Comparison of ENCODE assay signal across 22 cellular contexts in the genomic region with DNA sequence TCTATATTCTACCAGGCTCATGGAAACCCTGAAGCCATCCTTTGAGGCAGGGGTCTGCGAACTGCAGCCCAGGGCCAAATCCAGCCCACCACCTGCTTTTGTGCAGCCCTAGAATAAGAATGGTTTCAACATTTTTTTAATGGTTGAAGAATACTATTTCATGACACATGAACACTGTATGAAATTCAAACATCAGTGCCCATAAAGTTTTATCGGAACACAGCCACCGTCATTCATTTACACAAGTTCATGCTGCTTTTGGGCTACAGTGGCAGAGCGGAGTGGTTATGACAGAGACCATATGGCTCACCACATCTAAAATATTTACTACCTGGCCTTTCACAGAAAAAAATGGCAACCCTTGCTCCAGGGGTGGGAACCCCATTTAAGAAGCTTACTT.
DNase-seq lines count a peak whose midpoint lies in the region; TF ChIP-seq lines count a peak whose summit lies in the region.
"Had no signal": no experiment of that assay in that cellular context is flagged by ENCODE, and none has a peak within 500 bp of the region (broad histone marks: within the 10 kb centered on the region; RNA-seq: fewer than 3 reads in every experiment).

No MANE protein-coding gene starts in this region.

- peak overlapping the region; percentile 73 for H4K91ac ChIP-seq in trophoblast cell (ENCODE audit: low read depth, low read length)

- H3K9me3 ChIP-seq in Caco-2 (no peaks in the 10 kb centered on the region), esophagus squamous epithelium (no peaks in the 10 kb centered on the region), trophoblast cell (ENCODE audit: insufficient read depth, low read depth, low read length) (no peaks in the 10 kb centered on the region), esophagus muscularis mucosa (no peaks in the 10 kb centered on the region)
- H3K9me3 ChIP-seq: A549; BLaER1 treated with 17β-estradiol and CSF1 and Interleukin-3, amounts not matched to agents 10 nM and 100 nM; HAP-1; SJSA1 had no signal

- H3K36me3 ChIP-seq in Caco-2 (ENCODE audit: control insufficient read depth, insufficient read depth, low read length) (no peaks in the 10 kb centered on the region), esophagus squamous epithelium (no peaks in the 10 kb centered on the region), trophoblast cell (ENCODE audit: control insufficient read depth in 1 of 2, insufficient read depth in 2 of 2, low read length in 2 of 2) (no peaks in the 10 kb centered on the region), esophagus muscularis mucosa (no peaks in the 10 kb centered on the region)
- H3K36me3 ChIP-seq: HAP-1 had no signal

- H3K27me3 Mint-ChIP-seq in Caco-2 (ENCODE audit: insufficient read depth, unreplicated experiment) (no peaks in the 10 kb centered on the region), HFFc6 (ENCODE audit: insufficient read depth) (no peaks in the 10 kb centered on the region; the same call in 1 of the 2 replicates)
- H3K27me3 Mint-ChIP-seq: CD4-positive, alpha-beta T cell had no signal

- WGBS in esophagus squamous epithelium, 2 donors, result 98 to 100% methylated on average over 4 of the region's 4 CpGs
- WGBS in trophoblast cell (ENCODE audit: extremely low coverage, insufficient coverage, insufficient read length), result no CpG with 5 or more reads among the region's 4 CpGs
- 100% methylated on average over 4 of the region's 4 CpGs for WGBS in esophagus muscularis mucosa

- intact Hi-C loops in Caco-2 (cut with micrococcal nuclease; ENCODE audit: unreplicated experiment) (loop anchor here (1.0 to 5.0 kb wide), 6 partner anchors 9 to 166 kb away; partner anchors contain the start of gene EPAS1), esophagus squamous epithelium (cut with DNase I) (no loop called here), esophagus muscularis mucosa (cut with DNase I) (no loop called here)

- H3K27ac Mint-ChIP-seq in Caco-2 (ENCODE audit: unreplicated experiment) (peak overlapping the region; percentile 87), HFFc6 (0 out of 2 replicates have a peak overlapping the region, but pooled peaks have one; percentile 16)
- H3K27ac Mint-ChIP-seq: CD4-positive, alpha-beta T cell had no signal

- peak overlapping the region; percentile 94 for H2BK12ac ChIP-seq in trophoblast cell (ENCODE audit: low read length)

- H3K4ac ChIP-seq in trophoblast cell (ENCODE audit: low read depth, low read length), result peak overlapping the region; percentile 31

- no peak for TF ChIP-seq CTCF in Caco-2 (IDR thresholded peaks at IDR 0.05; ENCODE audit: insufficient read depth in 1 of 2, low read depth in 1 of 2, low read length in 1 of 2, severe bottlenecking in 1 of 2, unreplicated experiment in 1 of 2)
- TF ChIP-seq CTCF in HFFc6 (IDR thresholded peaks at IDR 0.05), result no peak
- TF ChIP-seq CTCF in esophagus squamous epithelium (IDR thresholded peaks at IDR 0.05), result no peak
- no peak for TF ChIP-seq CTCF in esophagus muscularis mucosa (IDR thresholded peaks at IDR 0.05)

- H3K36me3 Mint-ChIP-seq in Caco-2 (ENCODE audit: insufficient read depth, unreplicated experiment), result no peaks in the 10 kb centered on the region
- H3K36me3 Mint-ChIP-seq in HFFc6 (ENCODE audit: low read depth), result peaks cover 10% of the 10 kb centered on the region; the same call in 1 of the 2 replicates

- H4K8ac ChIP-seq in trophoblast cell (ENCODE audit: low read depth, low read length), result no peak overlapping the region

- TF ChIP-seq EP300 in esophagus muscularis mucosa (IDR thresholded peaks at IDR 0.05), result no peak

- H3K79me1 ChIP-seq in trophoblast cell (ENCODE audit: low read length), result peaks cover 58% of the 10 kb centered on the region

- H3K18ac ChIP-seq in trophoblast cell (ENCODE audit: low read length), result no peak overlapping the region

- H3K4me2 ChIP-seq in trophoblast cell (ENCODE audit: low read length), result no peak overlapping the region
- H3K4me2 ChIP-seq: A549; BLaER1 treated with 17β-estradiol and CSF1 and Interleukin-3, amounts not matched to agents 10 nM and 100 nM had no signal

- CTCF ChIA-PET in Caco-2 (lab: Charles Lee), result interaction anchor here (0.7 to 1.6 kb wide), 4 partner anchors 9 to 121 kb away, joined by 3 to 9 read pairs (median 4); no protein-coding TSS in a partner anchor

- no peak overlapping the region for H2AK5ac ChIP-seq in trophoblast cell (ENCODE audit: low read length)

- H3K4me3 ChIP-seq in Caco-2 (ENCODE audit: low read depth, low read length) (no peak overlapping the region), esophagus squamous epithelium (no peak overlapping the region), trophoblast cell (ENCODE audit: low read depth, low read length) (no peak overlapping the region), esophagus muscularis mucosa (no peak overlapping the region)
- H3K4me3 ChIP-seq: A549; BLaER1 treated with 17β-estradiol and CSF1 and Interleukin-3, amounts not matched to agents 10 nM and 100 nM; HAP-1; SJSA1 had no signal

- H3K4me3 Mint-ChIP-seq in Caco-2 (ENCODE audit: unreplicated experiment), result peak overlapping the region; percentile 27
- H3K4me3 Mint-ChIP-seq in HFFc6, result no peak overlapping the region
- H3K4me3 Mint-ChIP-seq: CD4-positive, alpha-beta T cell had no signal

- DNase-seq in Caco-2, result no peak
- no peak for DNase-seq in HFFc6
- DNase-seq in esophagus squamous epithelium (lab: John Stamatoyannopoulos, UW), result no peak
- DNase-seq in trophoblast cell, result no peak
- DNase-seq in activated naive CD4-positive, alpha-beta T cell treated with anti-CD3 and anti-CD28 coated beads, Interleukin-2, amount 50 U/mL, for 16 hours, result no peak
- no peak for DNase-seq in esophagus muscularis mucosa (ENCODE audit: extremely low spot score)
- no peak for DNase-seq in NCI-H2227 treated with DMSO at 0.1 percent for 48 hours (lab: John Stamatoyannopoulos, UW)
- DNase-seq: AML-193; CD4-positive, alpha-beta T cell; GOT3; Karpas-422; NCI-H1092 treated with DMSO at 0.1 percent for 48 hours; NCI-H1436; NCI-H446; NCI-H524 treated with DMSO at 0.1 percent for 48 hours; NCI-H774; PC-3; Right ventricle myocardium superior had no signal

- peak overlapping the region; percentile 54 for H3K14ac ChIP-seq in trophoblast cell (ENCODE audit: low read length)

- no peak overlapping the region for H3K23ac ChIP-seq in trophoblast cell (ENCODE audit: low read length)

- H3K9me3 Mint-ChIP-seq in Caco-2 (ENCODE audit: unreplicated experiment) (no peaks in the 10 kb centered on the region), HFFc6 (no peaks in the 10 kb centered on the region)
- H3K9me3 Mint-ChIP-seq: CD4-positive, alpha-beta T cell had no signal

- H2AFZ ChIP-seq in trophoblast cell (ENCODE audit: insufficient read depth, low read length, poor library complexity), result no peak overlapping the region

- peaks cover 67% of the 10 kb centered on the region for H3K4me1 Mint-ChIP-seq in Caco-2 (ENCODE audit: low read depth, unreplicated experiment)
- H3K4me1 Mint-ChIP-seq in HFFc6 (ENCODE audit: low read depth), result peaks cover 70% of the 10 kb centered on the region

- TF ChIP-seq POLR2A in esophagus squamous epithelium (IDR thresholded peaks at IDR 0.05) (no peak), esophagus muscularis mucosa (IDR thresholded peaks at IDR 0.05; ENCODE audit: low read depth) (no peak)

- no peak overlapping the region for H3K9ac ChIP-seq in trophoblast cell (ENCODE audit: low read length)
- H3K9ac ChIP-seq: BLaER1 treated with 17β-estradiol and CSF1 and Interleukin-3, amounts not matched to agents 10 nM and 100 nM had no signal

- peak overlapping the region; percentile 24 for H2BK5ac ChIP-seq in trophoblast cell (ENCODE audit: low read depth, low read length, poor library complexity)

- no TSS peak for BruUV-seq in Caco-2 (replicated peaks; lab: Mats Ljungman, UMichigan)

- H3K4me1 ChIP-seq in Caco-2, result peaks cover 86% of the 10 kb centered on the region
- peaks cover 18 to 40% (median 25%) of the 10 kb centered on the region in 3 donors for H3K4me1 ChIP-seq in esophagus squamous epithelium
- peaks cover 39 to 50% of the 10 kb centered on the region in 2 experiments for H3K4me1 ChIP-seq in trophoblast cell (ENCODE audit: control insufficient read depth in 1 of 2, insufficient read depth in 2 of 2, low read length in 2 of 2)
- peaks cover 7 to 23% (median 19%) of the 10 kb centered on the region in 4 donors for H3K4me1 ChIP-seq in esophagus muscularis mucosa

- H3K27ac ChIP-seq in esophagus squamous epithelium (peak overlapping the region in 3 of 4 donors; percentile 76 to 90 (median 84)), trophoblast cell (ENCODE audit: low read depth, low read length) (no peak overlapping the region), esophagus muscularis mucosa (replicated peaks in 1 of 4) (no peak overlapping the region)
- H3K27ac ChIP-seq: BLaER1 treated with 17β-estradiol and CSF1 and Interleukin-3, amounts not matched to agents 10 nM and 100 nM; SJSA1 had no signal

- H2BK120ac ChIP-seq in trophoblast cell (ENCODE audit: insufficient read depth, low read length, poor library complexity), result peak overlapping the region; percentile 66

- no peaks in the 10 kb centered on the region for H3K27me3 ChIP-seq in Caco-2 (replicated peaks; ENCODE audit: control insufficient read depth, insufficient read depth, low read length)
- H3K27me3 ChIP-seq in esophagus squamous epithelium, result no peaks in the 10 kb centered on the region
- H3K27me3 ChIP-seq in trophoblast cell (ENCODE audit: insufficient read depth, low read length), result no peaks in the 10 kb centered on the region
- no peaks in the 10 kb centered on the region for H3K27me3 ChIP-seq in esophagus muscularis mucosa
- H3K27me3 ChIP-seq: BLaER1 treated with 17β-estradiol and CSF1 and Interleukin-3, amounts not matched to agents 10 nM and 100 nM; SJSA1 had no signal

- POLR2A ChIA-PET in Caco-2 (lab: Charles Lee), result interaction anchor here (0.6 to 1.7 kb wide), 3 partner anchors 8 to 58 kb away, joined by 3 to 14 read pairs (median 4); no protein-coding TSS in a partner anchor

- no peak overlapping the region for H4K12ac ChIP-seq in trophoblast cell (ENCODE audit: low read depth, low read length)

- peaks cover 13% of the 10 kb centered on the region for H3K79me2 ChIP-seq in trophoblast cell (ENCODE audit: control insufficient read depth, insufficient read depth, low read length, poor library complexity)

Comparison
In these comparisons a context has a peak if more than half of its experiments do, and no peak if none do; other contexts are left out.
1. H3K27ac ChIP-seq: peak in esophagus squamous epithelium (3 of 4); none in trophoblast cell (single experiment) and esophagus muscularis mucosa (0 of 4).